ENCODE assay signal across 14 cellular contexts in the genomic region with DNA sequence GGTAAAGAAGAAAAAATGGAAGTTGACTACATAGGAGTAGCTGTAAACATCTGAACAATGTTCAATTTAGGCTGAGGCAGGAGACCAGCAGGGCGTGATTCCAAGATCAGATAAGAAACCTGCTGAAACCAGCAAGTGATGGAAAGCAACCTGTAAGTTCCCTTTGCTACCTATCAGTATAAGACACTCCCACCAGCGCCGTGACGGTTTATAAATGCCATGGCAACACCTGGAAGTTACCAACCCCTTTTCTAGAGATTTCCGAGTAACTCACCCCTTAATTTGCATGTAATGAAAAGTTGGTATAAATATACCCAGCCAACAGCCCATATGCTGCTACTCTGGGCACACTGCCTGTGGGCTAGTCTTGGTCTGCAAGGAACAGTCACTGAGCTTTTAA. TPM values are rescaled to one million over a fixed set of nuclear protein-coding genes. Genes with fewer than 3 reads are reported as not detected.
DNase-seq lines count a peak whose midpoint lies in the region; ATAC-seq and TF ChIP-seq lines count a peak whose summit lies in the region.
"Had no signal": no experiment of that assay in that cellular context is flagged by ENCODE, and none has a peak within 500 bp of the region (broad histone marks: within the 10 kb centered on the region; RNA-seq: fewer than 3 reads in every experiment).

No MANE protein-coding gene starts in this region.

- H3K36me3 Mint-ChIP-seq in MCF 10A (ENCODE audit: insufficient read depth, unreplicated experiment) (peaks cover 13% of the 10 kb centered on the region), T-cell (peaks cover 24% of the 10 kb centered on the region), mesothelial cell of epicardium (peaks cover 13% of the 10 kb centered on the region)

- POLR2A ChIA-PET in MCF 10A (lab: Yijun Ruan, JAX) (interaction anchor here (0.6 to 2.5 kb wide), 5 partner anchors 15 to 276 kb away, joined by 3 to 32 read pairs (median 4); a partner anchor contains a TSS), T-cell (lab: Charles Lee) (interaction anchor here in 1 of 2 donors (0.6 kb wide), 2 partner anchors 64 to 169 kb away, joined by 3 read pairs; no protein-coding TSS in a partner anchor), RWPE1 (lab: Yijun Ruan, JAX; ENCODE audit: low non-redundant PET) (no interaction called here)

- H3K4me1 Mint-ChIP-seq in MCF 10A (ENCODE audit: insufficient read depth, unreplicated experiment) = peaks cover 5% of the 10 kb centered on the region
- peaks cover 28 to 30% (median 29%) of the 10 kb centered on the region in 3 donors for H3K4me1 Mint-ChIP-seq in T-cell
- H3K4me1 Mint-ChIP-seq in mesothelial cell of epicardium = peaks cover 13% of the 10 kb centered on the region
- H3K4me1 Mint-ChIP-seq in stimulated activated naive CD8-positive, alpha-beta T cell treated with anti-CD3 and anti-CD28 coated beads, Interleukin-15, amount 100 ng/mL, for 72 hours = peaks cover 9% of the 10 kb centered on the region

- H3K4me3 Mint-ChIP-seq in MCF 10A (ENCODE audit: unreplicated experiment) (peak overlapping the region; percentile 90), T-cell (peak overlapping the region; percentile 37 to 94 (median 90)), mesothelial cell of epicardium (peak overlapping the region; percentile 97)
- H3K4me3 Mint-ChIP-seq in stimulated activated naive CD8-positive, alpha-beta T cell treated with anti-CD3 and anti-CD28 coated beads, Interleukin-15, amount 100 ng/mL, for 72 hours = peak overlapping the region in 1 of 2 donors; percentile 93

- no peaks in the 10 kb centered on the region for H3K27me3 Mint-ChIP-seq in MCF 10A (ENCODE audit: insufficient read depth, unreplicated experiment)
- peaks cover 0 to 3% of the 10 kb centered on the region in 2 donors for H3K27me3 Mint-ChIP-seq in T-cell
- H3K27me3 Mint-ChIP-seq in mesothelial cell of epicardium (ENCODE audit: low read depth) = peaks cover 10% of the 10 kb centered on the region
- no peaks in the 10 kb centered on the region for H3K27me3 Mint-ChIP-seq in stimulated activated naive CD8-positive, alpha-beta T cell treated with anti-CD3 and anti-CD28 coated beads, Interleukin-15, amount 100 ng/mL, for 72 hours

- DNase-seq in MCF 10A (ENCODE audit: unreplicated experiment) = no peak
- DNase-seq in breast epithelium (ENCODE audit: low spot score in 2 of 2) = no peak
- DNase-seq in T-cell = no peak
- DNase-seq in mesothelial cell of epicardium (ENCODE audit: low spot score in 2 of 2, unreplicated experiment in 2 of 2) = no peak
- no peak for DNase-seq in posterior vena cava (ENCODE audit: low spot score)
- no peak for DNase-seq in RWPE1 (ENCODE audit: low spot score)
- DNase-seq in stimulated activated naive CD8-positive, alpha-beta T cell treated with anti-CD3 and anti-CD28 coated beads, Interleukin-15, amount 100 ng/mL, for 72 hours = no peak
- no peak for DNase-seq in substantia nigra (lab: John Stamatoyannopoulos, UW)
- DNase-seq: activated CD4-positive, alpha-beta T cell treated with anti-CD3 and anti-CD28 coated beads for 48 hours; activated gamma-delta T cell; Kasumi-1; mesenchymal stem cell; NCI-H187 treated with DMSO at 0.1 percent for 48 hours; stimulated activated CD8-positive, alpha-beta memory T cell treated with anti-CD3 and anti-CD28 coated beads, Interleukin-4, amount 100 ng/mL, for 48 hours had no signal

- CTCF ChIA-PET in MCF 10A (lab: Yijun Ruan, JAX) = no interaction called here
- CTCF ChIA-PET in T-cell (lab: Charles Lee) = interaction anchor here in 1 of 2 donors (1.4 kb wide), 1 partner anchor 159 kb away, joined by 4 read pairs; no protein-coding TSS in a partner anchor
- CTCF ChIA-PET in RWPE1 (lab: Yijun Ruan, JAX) = interaction anchor here (0.7 kb wide), 1 partner anchor 99 kb away, joined by 3 read pairs; no protein-coding TSS in a partner anchor

- H3K27ac Mint-ChIP-seq in MCF 10A (ENCODE audit: low read depth, unreplicated experiment) = no peak overlapping the region
- H3K27ac Mint-ChIP-seq in T-cell = no peak overlapping the region
- no peak overlapping the region for H3K27ac Mint-ChIP-seq in mesothelial cell of epicardium
- H3K27ac Mint-ChIP-seq in stimulated activated naive CD8-positive, alpha-beta T cell treated with anti-CD3 and anti-CD28 coated beads, Interleukin-15, amount 100 ng/mL, for 72 hours = no peak overlapping the region

- TF ChIP-seq POLR2A in breast epithelium (IDR thresholded peaks at IDR 0.05) = no peak

- H3K36me3 ChIP-seq in breast epithelium = peaks cover 6% of the 10 kb centered on the region

- no peak for ATAC-seq in T-cell (replicated peaks in 1 of 4)
- no peak for ATAC-seq in stimulated activated naive CD8-positive, alpha-beta T cell treated with anti-CD3 and anti-CD28 coated beads, Interleukin-15, amount 100 ng/mL, for 72 hours

- peak overlapping the region in 1 of 2 donors; percentile 17 for H3K27ac ChIP-seq in breast epithelium
- H3K27ac ChIP-seq in RWPE1 = no peak overlapping the region
- no peak overlapping the region for H3K27ac ChIP-seq in substantia nigra (ENCODE audit: low read depth, low read length, poor library complexity, severe bottlenecking)

- intact Hi-C loops in MCF 10A (cut with micrococcal nuclease) (loop anchor here (10.0 kb wide), 1 partner anchor 49 kb away; a partner anchor contains a TSS), breast epithelium (cut with DNase I; ENCODE audit: low total_unique reads) (no loop called here), posterior vena cava (cut with DNase I) (no loop called here)

- peaks cover 0 to 4% of the 10 kb centered on the region in 2 donors for H3K9me3 ChIP-seq in breast epithelium

- TF ChIP-seq CTCF in MCF 10A (IDR thresholded peaks at IDR 0.05; ENCODE audit: unreplicated experiment) (no peak), breast epithelium (IDR thresholded peaks at IDR 0.05) (no peak), mesothelial cell of epicardium (IDR thresholded peaks at IDR 0.05; ENCODE audit: unreplicated experiment) (no peak), RWPE1 (conservative IDR thresholded peaks at IDR 0.05; ENCODE audit: low read depth) (no peak)

- BruUV-seq in MCF 10A (replicated peaks; lab: Mats Ljungman, UMichigan) = no TSS peak

- no peak overlapping the region for H3K4me3 ChIP-seq in breast epithelium

- no peaks in the 10 kb centered on the region for H3K9me3 Mint-ChIP-seq in MCF 10A (ENCODE audit: unreplicated experiment)
- peaks cover 0 to 7% (median 3%) of the 10 kb centered on the region in 3 donors for H3K9me3 Mint-ChIP-seq in T-cell
- H3K9me3 Mint-ChIP-seq in mesothelial cell of epicardium = peaks cover 24% of the 10 kb centered on the region
- H3K9me3 Mint-ChIP-seq in stimulated activated naive CD8-positive, alpha-beta T cell treated with anti-CD3 and anti-CD28 coated beads, Interleukin-15, amount 100 ng/mL, for 72 hours = peaks cover 13 to 17% of the 10 kb centered on the region in 2 donors

- no peaks in the 10 kb centered on the region for H3K27me3 ChIP-seq in breast epithelium

- peaks cover 0 to 12% of the 10 kb centered on the region in 2 donors for H3K4me1 ChIP-seq in breast epithelium

RNA-seq across cellular contexts. Expression of a gene that starts 1.1 kb away (rescaled TPM):
- total RNA-seq in MCF 10A (2022) (8.1 and 9.9 TPM in 2 replicates), breast epithelium (10 to 100 TPM in 2 of 3 donors, 1 to 10 TPM in 1; 9.8 to 29.7 (median 19.3) TPM), T-cell (10 to 100 TPM; 12.7 to 22.2 (median 19.2) TPM), mesothelial cell of epicardium (20.8 to 21.8 TPM (median 21.1 TPM) in 3 replicates), posterior vena cava (10 to 100 TPM; 11.5 to 14.4 TPM)

RNA-seq across cellular contexts. Expression of a gene that starts 14.8 kb away (rescaled TPM):
- total RNA-seq in MCF 10A (2022) (1.2 and 1.8 TPM in 2 replicates), breast epithelium (10 to 100 TPM in 1 of 3 donors, 1 to 10 TPM in 2; 4.5 to 11.7 (median 7.2) TPM), T-cell (1 to 10 TPM in 4 of 5 donors, under 1 TPM in 1; 0.77 to 3.0 (median 1.6) TPM), mesothelial cell of epicardium (11.2 to 13.5 TPM (median 13.0 TPM) in 3 replicates), posterior vena cava (1 to 10 TPM; 4.4 to 7.4 TPM)

RNA-seq across cellular contexts. Expression of a gene that starts 47.8 kb away (rescaled TPM):
- total RNA-seq in MCF 10A (2022) (4.2 and 6.7 TPM in 2 replicates), breast epithelium (10 to 100 TPM in 2 of 3 donors, 1 to 10 TPM in 1; 6.1 to 17.4 (median 15.1) TPM), T-cell (10 to 100 TPM in 3 of 5 donors, 1 to 10 TPM in 2; 4.6 to 12.4 (median 11.3) TPM), mesothelial cell of epicardium (13.4 to 14.2 TPM (median 14.1 TPM) in 3 replicates), posterior vena cava (1 to 10 TPM; 5.0 to 6.7 TPM)

RNA-seq across cellular contexts. Expression of a gene that starts 52.5 kb away (rescaled TPM):
- 1.2 TPM in 2 replicates for total RNA-seq in MCF 10A (2022)
- 1 to 10 TPM; 1.1 to 5.9 (median 3.6) TPM for total RNA-seq in breast epithelium
- total RNA-seq in T-cell = 1 to 10 TPM; 1.1 to 3.0 (median 2.4) TPM
- 8.0 to 8.3 TPM (median 8.2 TPM) in 3 replicates for total RNA-seq in mesothelial cell of epicardium
- 1 to 10 TPM; 2.1 to 3.4 TPM for total RNA-seq in posterior vena cava
